ENCODE assay signal across 24 cellular contexts in the genomic region with DNA sequence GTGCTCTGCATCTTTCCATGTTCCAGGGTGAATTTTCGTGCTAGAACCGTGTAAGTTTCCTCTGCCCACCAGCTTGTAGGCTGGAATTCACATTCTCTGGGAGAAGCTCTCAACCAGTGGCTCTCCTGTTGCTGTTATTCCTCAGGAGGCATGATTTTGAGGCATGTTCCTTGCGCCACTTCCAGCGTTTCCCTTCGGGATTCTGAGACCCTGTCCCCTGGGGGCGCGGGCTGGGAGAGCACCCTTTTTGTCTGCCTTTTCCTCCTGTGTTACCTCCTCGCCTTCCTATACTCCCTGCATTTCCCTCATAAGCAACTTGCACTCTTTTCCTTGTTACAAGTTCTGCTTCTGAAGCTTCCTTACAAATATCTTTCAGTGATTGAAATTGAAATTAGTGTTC.
"Had no signal": no experiment of that assay in that cellular context is flagged by ENCODE, and none has a peak within 500 bp of the region (broad histone marks: within the 10 kb centered on the region; RNA-seq: fewer than 3 reads in every experiment).

No MANE protein-coding gene starts in this region.

- H3K4me1 ChIP-seq: testis, uterus had no signal

- ATAC-seq: activated T-helper 17 cell treated with anti-CD3 and anti-CD28 coated beads, Interleukin-2, amount 50 U/mL, for 72 hours; left colon; naive thymus-derived CD8-positive, alpha-beta T cell; stimulated activated naive CD8-positive, alpha-beta T cell treated with anti-CD3 and anti-CD28 coated beads, Interleukin-15, Interleukin-2, amounts not matched to agents 100 U/mL and 50 U/mL, for 24 hours had no signal

- H3K9me3 ChIP-seq: esophagus squamous epithelium, neutrophil, testis, transverse colon, uterus had no signal

- H3K4me3 ChIP-seq: esophagus squamous epithelium, heart right ventricle, testis, transverse colon, uterus had no signal

- DNase-seq: activated CD4-positive, alpha-beta memory T cell treated with anti-CD3 and anti-CD28 coated beads for 36 hours; activated CD4-positive, alpha-beta T cell treated with anti-CD3 and anti-CD28 coated beads, Interleukin-2, amount 10 ng/mL, durations not matched to agents 24 days and 14 days; activated CD4-positive, CD25-positive, alpha-beta regulatory T cell treated with anti-CD3 and anti-CD28 coated beads, Interleukin-2, amount 50 U/mL, for 72 hours; activated CD8-positive, alpha-beta memory T cell treated with anti-CD3 and anti-CD28 coated beads, Interleukin-2, amount 50 U/mL, for 4 hours; activated gamma-delta T cell treated with Interleukin-2 at 50 U/mL for 16 hours; activated naive CD4-positive, alpha-beta T cell treated with anti-CD3 and anti-CD28 coated beads, Interleukin-2, amount 50 U/mL, for 16 hours; activated T-cell treated with anti-CD3 and anti-CD28 coated beads, Interleukin-2, amount 50 U/mL, for 24 hours; amniotic stem cell; caudate nucleus; esophagus squamous epithelium; heart right ventricle; left colon; mammary epithelial cell; midbrain; naive thymus-derived CD8-positive, alpha-beta T cell; stimulated activated CD4-positive, alpha-beta T cell treated with anti-CD3 and anti-CD28 coated beads, Interleukin-2, amount 100 ng/mL, for 48 hours; stimulated activated naive CD8-positive, alpha-beta T cell treated with anti-CD3 and anti-CD28 coated beads, Interleukin-15, Interleukin-2, amounts not matched to agents 100 U/mL and 50 U/mL, for 24 hours; T-helper 9 cell; testis; transverse colon; uterus had no signal

- H3K27ac ChIP-seq: esophagus squamous epithelium, neutrophil, testis, transverse colon, uterus, VCaP had no signal

- H3K36me3 ChIP-seq: esophagus squamous epithelium, heart right ventricle, neutrophil, transverse colon, uterus had no signal

- H3K27me3 ChIP-seq: esophagus squamous epithelium, heart right ventricle, neutrophil, testis, transverse colon, uterus had no signal
